Comparison of ENCODE assay signal across 8 cellular contexts in the genomic region with DNA sequence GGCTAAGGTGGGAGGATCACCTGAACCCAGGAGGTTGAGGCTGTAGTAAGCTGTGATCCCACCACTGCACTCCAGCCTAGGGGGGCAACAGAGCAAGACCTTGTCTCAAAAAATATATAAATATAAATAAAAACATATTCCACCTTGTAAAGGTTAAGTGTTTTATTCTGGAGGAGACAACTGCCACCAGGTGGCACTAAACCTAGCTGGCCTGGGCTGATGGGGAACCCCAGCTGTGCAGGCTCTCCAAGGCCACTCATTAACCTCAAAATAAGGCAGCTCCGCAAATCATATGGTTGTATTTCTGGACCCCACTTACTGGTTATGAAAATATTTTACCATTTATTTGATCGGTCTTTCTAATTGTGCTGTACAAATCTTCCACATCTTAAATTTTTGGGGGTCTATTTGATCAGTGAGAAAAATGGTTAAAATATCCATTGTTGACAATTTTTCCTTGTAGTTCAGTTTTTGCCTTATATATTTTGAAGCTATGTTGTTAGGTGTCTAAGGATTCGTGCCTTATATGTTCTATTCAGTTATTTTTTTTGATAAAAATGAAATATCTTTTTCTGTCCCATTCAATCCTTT. TPM values are rescaled to one million over a fixed set of nuclear protein-coding genes. Genes with fewer than 3 reads are reported as not detected.
DNase-seq lines count a peak whose midpoint lies in the region; ATAC-seq, FAIRE-seq and TF ChIP-seq lines count a peak whose summit lies in the region.

No MANE protein-coding gene starts in this region.

- H3K27me3 ChIP-seq in parathyroid adenoma (ENCODE audit: control insufficient read depth, insufficient read depth, low read length): no peaks in the 10 kb centered on the region
- no peaks in the 10 kb centered on the region for H3K27me3 ChIP-seq in uterus

- no peak overlapping the region for H3K4me3 Mint-ChIP-seq in activated T-cell treated with anti-CD3 and anti-CD28 coated beads, Interleukin-2, amount 50 U/mL, for 72 hours

- no peaks in the 10 kb centered on the region for H3K79me2 ChIP-seq in parathyroid adenoma

- H3K9me3 Mint-ChIP-seq in activated T-cell treated with anti-CD3 and anti-CD28 coated beads, Interleukin-2, amount 50 U/mL, for 72 hours: no peaks in the 10 kb centered on the region

- ATAC-seq in activated T-cell treated with anti-CD3 and anti-CD28 coated beads, Interleukin-2, amount 50 U/mL, for 72 hours (replicated peaks in 1 of 2): no peak
- no peak for ATAC-seq in HG03520 (IDR thresholded peaks at IDR 0.05; ENCODE audit: unreplicated experiment)

- peak; percentile 4 for DNase-seq in DMS 273 treated with DMSO at 0.1 percent for 48 hours (lab: John Stamatoyannopoulos, UW)
- DNase-seq in HuH-7 (ENCODE audit: low spot score): peak; percentile 64
- DNase-seq in RCC 7860 (ENCODE audit: low spot score): peak; percentile 26
- DNase-seq in activated T-cell treated with anti-CD3 and anti-CD28 coated beads, Interleukin-2, amount 50 U/mL, for 72 hours: peak; percentile 72 to 75
- DNase-seq in fibroblast of villous mesenchyme (ENCODE audit: low read depth): peak; percentile 72
- peak; percentile 54 to 64 for DNase-seq in uterus

- H2AFZ ChIP-seq in parathyroid adenoma: no peak overlapping the region

- H3K27ac ChIP-seq in parathyroid adenoma (no peak overlapping the region), uterus (no peak overlapping the region)

- H3K4me3 ChIP-seq in fibroblast of villous mesenchyme (ENCODE audit: low read depth, low read length) (no peak overlapping the region), parathyroid adenoma (ENCODE audit: low read depth, low read length) (no peak overlapping the region), uterus (no peak overlapping the region)

- no peaks in the 10 kb centered on the region for H3K36me3 ChIP-seq in parathyroid adenoma (ENCODE audit: control insufficient read depth, insufficient read depth, low read length)
- no peaks in the 10 kb centered on the region for H3K36me3 ChIP-seq in uterus

- TF ChIP-seq CTCF in fibroblast of villous mesenchyme (IDR thresholded peaks at IDR 0.05; ENCODE audit: insufficient read depth, low read depth, low read length) (peak; percentile 69), parathyroid adenoma (IDR thresholded peaks at IDR 0.05) (peak; percentile 82), uterus (IDR thresholded peaks at IDR 0.05) (peak; percentile 54 to 90 (median 66))

- no peak overlapping the region for H3K4me2 ChIP-seq in parathyroid adenoma (ENCODE audit: low read length)

- TF ChIP-seq POLR2A in uterus (IDR thresholded peaks at IDR 0.05): no peak

- H3K9ac ChIP-seq in parathyroid adenoma: no peak overlapping the region

- peaks cover 0 to 1% of the 10 kb centered on the region in 2 donors for H3K36me3 Mint-ChIP-seq in activated T-cell treated with anti-CD3 and anti-CD28 coated beads, Interleukin-2, amount 50 U/mL, for 72 hours (ENCODE audit: insufficient read depth in 2 of 2)

- peaks cover 40% of the 10 kb centered on the region for H3K4me1 Mint-ChIP-seq in activated T-cell treated with anti-CD3 and anti-CD28 coated beads, Interleukin-2, amount 50 U/mL, for 72 hours (ENCODE audit: low read depth)

- peak overlapping the region; percentile 72 for H3K27ac Mint-ChIP-seq in activated T-cell treated with anti-CD3 and anti-CD28 coated beads, Interleukin-2, amount 50 U/mL, for 72 hours

- no peak for FAIRE-seq in RCC 7860 (lab: Jason Lieb, UNC)

- intact Hi-C loops in uterus (cut with DNase I; ENCODE audit: low total_unique reads): loop anchor here (5.0 kb wide), 1 partner anchor 108 kb away; no protein-coding TSS in a partner anchor

- H3K4me1 ChIP-seq in parathyroid adenoma: peaks cover 3% of the 10 kb centered on the region
- no peaks in the 10 kb centered on the region for H3K4me1 ChIP-seq in uterus

- H3K9me3 ChIP-seq in parathyroid adenoma (ENCODE audit: control insufficient read depth, low read length): no peaks in the 10 kb centered on the region
- no peaks in the 10 kb centered on the region for H3K9me3 ChIP-seq in uterus

- no peaks in the 10 kb centered on the region for H3K27me3 Mint-ChIP-seq in activated T-cell treated with anti-CD3 and anti-CD28 coated beads, Interleukin-2, amount 50 U/mL, for 72 hours (ENCODE audit: low read depth)

RNA-seq across cellular contexts. Expression of a gene that starts 8.5 kb away (rescaled TPM):
- 10 to 100 TPM; 49.9 to 55.7 TPM for total RNA-seq in activated T-cell treated with anti-CD3 and anti-CD28 coated beads, Interleukin-2, amount 50 U/mL, for 72 hours
- total RNA-seq in fibroblast of villous mesenchyme (1.3 and 1.7 TPM in 2 replicates), uterus (100 to 1,000 TPM in 1 of 4 donors, 10 to 100 TPM in 3; 20.6 to 108 (median 42.4) TPM)

RNA-seq across cellular contexts. Expression of a gene that starts 30.8 kb away (rescaled TPM):
- 1 to 10 TPM in 1 of 2 donors, under 1 TPM in 1; 0.96 to 1.1 TPM for total RNA-seq in activated T-cell treated with anti-CD3 and anti-CD28 coated beads, Interleukin-2, amount 50 U/mL, for 72 hours
- total RNA-seq in fibroblast of villous mesenchyme (under 0.01 TPM in 2 replicates), uterus (1 to 10 TPM in 2 of 4 donors, under 1 TPM in 1, not detected in 1; 0.29 to 2.8 (median 1.5) TPM)

RNA-seq across cellular contexts. Expression of a gene that starts 56.3 kb away (rescaled TPM):
- 1 to 10 TPM in 1 of 2 donors, under 1 TPM in 1; 0.93 to 1.0 TPM for total RNA-seq in activated T-cell treated with anti-CD3 and anti-CD28 coated beads, Interleukin-2, amount 50 U/mL, for 72 hours
- total RNA-seq in fibroblast of villous mesenchyme: under 0.01 TPM in 1 of 2 replicates, not detected in the other
- total RNA-seq in uterus: under 1 TPM in 2 of 4 donors, not detected in 2; 0.14 to 0.24 TPM

Comparison
In these comparisons a context has a peak if more than half of its experiments do, and no peak if none do; other contexts are left out.
1. DNase-seq: peak in every context shown above with its lines; median percentile 74 in activated T-cell treated with anti-CD3 and anti-CD28 coated beads, Interleukin-2, amount 50 U/mL, for 72 hours; 72 in fibroblast of villous mesenchyme; 64 in HuH-7; 59 in uterus; 26 in RCC 7860; 4 in DMS 273 treated with DMSO at 0.1 percent for 48 hours.